19 cellular contexts compared by ENCODE assay signal in the genomic region with DNA sequence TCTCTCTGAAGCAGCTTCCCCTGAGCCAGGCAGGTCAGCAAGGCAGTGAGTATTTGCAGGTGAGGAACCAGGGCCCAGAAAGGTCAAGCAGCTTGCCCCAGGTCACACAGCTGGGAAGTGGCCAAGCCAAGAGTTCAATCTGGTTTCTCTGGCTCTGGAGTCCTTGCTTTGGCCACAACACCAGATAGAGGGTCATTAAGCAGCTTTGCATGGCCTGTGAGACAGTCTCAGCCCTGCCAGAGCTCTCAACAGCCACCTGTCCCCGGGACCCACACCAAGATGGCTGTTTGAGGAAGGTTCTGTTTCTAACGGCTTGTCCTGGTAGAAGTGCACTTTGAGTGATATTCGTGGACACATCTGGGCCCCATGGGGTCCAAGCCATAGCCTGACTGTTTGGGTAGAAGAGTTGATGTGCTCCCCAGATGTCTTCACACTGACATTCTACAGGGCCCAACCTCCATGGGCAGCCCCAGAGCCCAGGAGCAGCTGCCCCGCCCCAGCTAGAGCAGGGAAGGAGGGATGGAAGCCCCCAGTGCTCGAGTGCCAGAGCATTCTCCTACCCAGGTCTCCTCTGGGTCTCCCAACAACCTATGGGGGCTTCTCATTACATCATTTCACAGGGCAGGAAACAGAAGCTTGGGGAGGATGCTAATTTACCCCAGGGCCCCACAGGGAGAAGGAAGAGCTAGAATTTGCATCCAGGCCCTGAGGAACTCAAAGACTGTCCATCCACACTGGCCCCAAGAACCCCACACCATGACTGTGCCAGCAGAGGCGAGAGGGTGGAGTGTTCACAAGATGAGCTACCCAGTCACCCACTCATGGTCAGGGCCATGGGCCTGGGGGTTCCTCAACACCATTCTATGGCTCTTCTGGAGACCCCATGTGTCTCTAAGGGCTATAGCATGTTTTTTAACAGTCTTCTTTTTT.
"Had no signal": no experiment of that assay in that cellular context is flagged by ENCODE, and none has a peak within 500 bp of the region (broad histone marks: within the 10 kb centered on the region; RNA-seq: fewer than 3 reads in every experiment).

No MANE protein-coding gene starts in this region.

- DNase-seq: activated CD4-positive, alpha-beta T cell treated with anti-CD3 and anti-CD28 coated beads, Interleukin-2, amount 10 ng/mL, durations not matched to agents 7 days and 5 days; activated CD4-positive, CD25-positive, alpha-beta regulatory T cell treated with anti-CD3 and anti-CD28 coated beads, Interleukin-2, amount 50 U/mL, for 72 hours; activated CD8-positive, alpha-beta T cell treated with anti-CD3 and anti-CD28 coated beads for 36 hours; activated naive CD4-positive, alpha-beta T cell treated with Interleukin-2 at 50 U/mL for 16 hours; activated naive CD8-positive, alpha-beta T cell treated with anti-CD3 and anti-CD28 coated beads for 36 hours; activated T-cell treated with anti-CD3 and anti-CD28 coated beads, Interleukin-2, amount 50 U/mL, for 4 hours; colonic mucosa; heart right ventricle; lower lobe of right lung; natural killer cell; nucleus accumbens; stimulated activated CD4-positive, alpha-beta T cell treated with anti-CD3 and anti-CD28 coated beads, Interleukin-2, amount 100 ng/mL, for 48 hours; stimulated activated naive CD4-positive, alpha-beta T cell treated with Interleukin-2 at 50 U/mL for 16 hours; T-cell; upper lobe of left lung; WERI-Rb-1 had no signal

- H3K27me3 ChIP-seq: colonic mucosa, upper lobe of left lung had no signal

- H3K4me3 ChIP-seq: colonic mucosa, heart right ventricle, lower lobe of right lung, thoracic aorta, upper lobe of left lung had no signal

- H3K27ac ChIP-seq: colonic mucosa, epithelial cell of prostate, heart right ventricle, lower lobe of right lung, thoracic aorta, upper lobe of left lung, WERI-Rb-1 had no signal

- ATAC-seq: activated CD8-positive, alpha-beta T cell treated with anti-CD3 and anti-CD28 coated beads for 36 hours; activated T-cell treated with anti-CD3 and anti-CD28 coated beads, Interleukin-2, amount 50 U/mL, for 4 hours; heart right ventricle; lower lobe of right lung; natural killer cell; sciatic nerve; T-cell had no signal

- H3K4me1 ChIP-seq: colonic mucosa had no signal

- H3K9me3 ChIP-seq: colonic mucosa, heart right ventricle, lower lobe of right lung, thoracic aorta, upper lobe of left lung had no signal

- H3K36me3 ChIP-seq: colonic mucosa, heart right ventricle, lower lobe of right lung, thoracic aorta, upper lobe of left lung, WERI-Rb-1 had no signal
